In genomic region chr6:154408906-154409500, GRCh38 we compare ENCODE assay signal across 9 cellular contexts. TPM values are rescaled to one million over a fixed set of nuclear protein-coding genes. Genes with fewer than 3 reads are reported as not detected.
DNase-seq lines count a peak whose midpoint lies in the region; ATAC-seq lines count a peak whose summit lies in the region.
"Had no signal": no experiment of that assay in that cellular context is flagged by ENCODE, and none has a peak within 500 bp of the region (broad histone marks: within the 10 kb centered on the region; RNA-seq: fewer than 3 reads in every experiment).

No MANE protein-coding gene starts in this region.

- intact Hi-C loops in Right ventricle myocardium superior (cut with DNase I), result no loop called here

- peak; percentile 58 for ATAC-seq in Right ventricle myocardium superior (ENCODE audit: poor library complexity)

- DNase-seq in NCI-H2171 treated with DMSO at 0.1 percent for 48 hours (lab: John Stamatoyannopoulos, UW) (peak; percentile 2), NCI-H2171 (lab: John Stamatoyannopoulos, UW) (no peak), RPMI8226 (peak; percentile 40), Right ventricle myocardium superior (no peak), superior temporal gyrus (ENCODE audit: extremely low spot score) (peak; percentile 78), NCI-H510A treated with DMSO at 0.1 percent for 48 hours (lab: John Stamatoyannopoulos, UW) (no peak), CD1c-positive myeloid dendritic cell (ENCODE audit: extremely low spot score) (no peak), cortex of kidney (lab: John Stamatoyannopoulos, UW) (no peak)
- DNase-seq: NCI-H1092 had no signal

RNA-seq across cellular contexts. Expression of gene IPCEF1, which starts 52.4 kb away (rescaled TPM):
- 1.3 TPM for total RNA-seq in Right ventricle myocardium superior

Comparison
In these comparisons a context has a peak if more than half of its experiments do, and no peak if none do; other contexts are left out.
1. DNase-seq: peak in NCI-H2171 treated with DMSO at 0.1 percent for 48 hours (single experiment), RPMI8226 (single experiment) and superior temporal gyrus (single experiment); none in NCI-H2171 (single experiment), Right ventricle myocardium superior (single experiment), NCI-H510A treated with DMSO at 0.1 percent for 48 hours (single experiment), CD1c-positive myeloid dendritic cell (single experiment) and cortex of kidney (single experiment).